ENCODE assay signal across 1 cellular context in the genomic region with DNA sequence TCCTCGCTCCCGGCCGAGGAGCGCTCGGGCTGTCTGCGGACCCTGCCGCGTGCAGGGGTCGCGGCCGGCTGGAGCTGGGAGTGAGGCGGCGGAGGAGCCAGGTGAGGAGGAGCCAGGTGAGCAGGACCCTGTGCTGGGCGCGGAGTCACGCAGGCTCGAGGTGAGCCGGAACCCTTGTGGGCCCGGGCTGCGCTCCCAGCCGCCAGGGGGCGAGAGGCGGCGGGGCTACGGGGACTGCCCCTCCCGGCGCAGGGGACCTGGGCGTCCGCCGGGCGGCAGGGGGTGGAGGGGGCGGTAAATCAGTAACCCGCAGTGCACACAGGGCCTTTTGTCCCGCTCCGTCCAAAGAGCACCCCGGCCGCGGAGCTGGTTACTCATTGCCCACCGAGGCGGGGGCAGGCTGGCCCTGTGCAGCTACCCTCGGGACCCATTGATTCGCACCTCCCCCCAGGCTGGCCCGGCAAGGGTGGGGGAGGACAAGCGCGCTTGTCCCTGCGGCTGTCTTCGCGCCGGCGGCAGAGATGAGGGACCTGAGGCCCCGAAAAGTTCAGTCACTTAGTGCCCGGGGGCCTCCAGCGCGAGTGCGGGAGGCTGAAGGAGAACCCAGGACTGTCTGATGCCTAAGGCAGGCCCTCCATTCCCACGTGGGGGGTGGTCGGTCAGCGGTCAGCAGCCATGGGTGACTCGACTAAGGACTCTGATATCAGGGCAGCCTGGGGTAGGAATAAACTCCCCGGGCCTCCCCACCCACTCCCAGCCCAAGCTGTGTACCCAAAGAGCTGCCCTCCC.
TF ChIP-seq lines count a peak whose summit lies in the region.

No MANE protein-coding gene starts in this region.

TF ChIP-seq in K562, 482 proteins besides CTCF, POLR2A, EP300 and RAD21 (continued from another document and continues in another):
- TF ChIP-seq, protein P1, sequence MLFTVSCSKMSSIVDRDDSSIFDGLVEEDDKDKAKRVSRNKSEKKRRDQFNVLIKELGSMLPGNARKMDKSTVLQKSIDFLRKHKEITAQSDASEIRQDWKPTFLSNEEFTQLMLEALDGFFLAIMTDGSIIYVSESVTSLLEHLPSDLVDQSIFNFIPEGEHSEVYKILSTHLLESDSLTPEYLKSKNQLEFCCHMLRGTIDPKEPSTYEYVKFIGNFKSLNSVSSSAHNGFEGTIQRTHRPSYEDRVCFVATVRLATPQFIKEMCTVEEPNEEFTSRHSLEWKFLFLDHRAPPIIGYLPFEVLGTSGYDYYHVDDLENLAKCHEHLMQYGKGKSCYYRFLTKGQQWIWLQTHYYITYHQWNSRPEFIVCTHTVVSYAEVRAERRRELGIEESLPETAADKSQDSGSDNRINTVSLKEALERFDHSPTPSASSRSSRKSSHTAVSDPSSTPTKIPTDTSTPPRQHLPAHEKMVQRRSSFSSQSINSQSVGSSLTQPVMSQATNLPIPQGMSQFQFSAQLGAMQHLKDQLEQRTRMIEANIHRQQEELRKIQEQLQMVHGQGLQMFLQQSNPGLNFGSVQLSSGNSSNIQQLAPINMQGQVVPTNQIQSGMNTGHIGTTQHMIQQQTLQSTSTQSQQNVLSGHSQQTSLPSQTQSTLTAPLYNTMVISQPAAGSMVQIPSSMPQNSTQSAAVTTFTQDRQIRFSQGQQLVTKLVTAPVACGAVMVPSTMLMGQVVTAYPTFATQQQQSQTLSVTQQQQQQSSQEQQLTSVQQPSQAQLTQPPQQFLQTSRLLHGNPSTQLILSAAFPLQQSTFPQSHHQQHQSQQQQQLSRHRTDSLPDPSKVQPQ (CRISPR knock-in tag; IDR thresholded peaks at IDR 0.05; ENCODE audit: borderline replicate concordance): no peak
- TF ChIP-seq SOX6 (IDR thresholded peaks at IDR 0.05) (no peak), NCOA6 (IDR thresholded peaks at IDR 0.05) (peak; percentile 99), ZKSCAN8 (CRISPR knock-in tag; IDR thresholded peaks at IDR 0.05) (no peak), ILF3 (IDR thresholded peaks at IDR 0.05; ENCODE audit: borderline replicate concordance) (no peak), ZFX (CRISPR knock-in tag; IDR thresholded peaks at IDR 0.05) (peak; percentile 80), FOS (IDR thresholded peaks at IDR 0.05; ENCODE audit: extremely low read depth, insufficient read length) (no peak), MXD1 (CRISPR knock-in tag; IDR thresholded peaks at IDR 0.05; ENCODE audit: borderline replicate concordance, poor library complexity, severe bottlenecking) (no peak), ZHX1 (conservative IDR thresholded peaks at IDR 0.05; ENCODE audit: low read length) (no peak), MAX (CRISPR knock-in tag; IDR thresholded peaks at IDR 0.05) (peak; percentile 83), MAZ (CRISPR knock-in tag; conservative IDR thresholded peaks at IDR 0.05 in 1 of 2, IDR thresholded peaks at IDR 0.05 in 1 of 2) (peak; percentile 87 to 95), SREBF1 (IDR thresholded peaks at IDR 0.05; ENCODE audit: borderline replicate concordance, low read depth, low read length) (no peak), TSC22D4 (tag; IDR thresholded peaks at IDR 0.05) (no peak), SMAD1 (IDR thresholded peaks at IDR 0.05; ENCODE audit: low read depth, low read length, partially characterized antibody) (no peak), JUNB (CRISPR knock-in tag; conservative IDR thresholded peaks at IDR 0.05) (no peak), HDAC2 (IDR thresholded peaks at IDR 0.05) (0 out of 2 replicates have a peak, but pooled peaks have one; percentile 45), NR4A1 (CRISPR knock-in tag; IDR thresholded peaks at IDR 0.05) (no peak), NR4A1 (tag; IDR thresholded peaks at IDR 0.05) (no peak), EHMT2 (IDR thresholded peaks at IDR 0.05) (no peak), KDM2B (CRISPR knock-in tag; IDR thresholded peaks at IDR 0.05) (0 out of 2 replicates have a peak, but pooled peaks have one; percentile 73), EP400 (IDR thresholded peaks at IDR 0.05) (peak; percentile 85; the same call in 1 of the 2 replicates), YBX1 (IDR thresholded peaks at IDR 0.05) (no peak), ZNF134 (CRISPR knock-in tag; conservative IDR thresholded peaks at IDR 0.05) (no peak), HBP1 (CRISPR knock-in tag; IDR thresholded peaks at IDR 0.05) (no peak), SMARCA5 (IDR thresholded peaks at IDR 0.05) (no peak), EGR1 (conservative IDR thresholded peaks at IDR 0.05) (peak; percentile 95), POLR2AphosphoS2 (IDR thresholded peaks at IDR 0.05; ENCODE audit: low read length) (no peak), ARID1B (IDR thresholded peaks at IDR 0.05) (peak; percentile 17; the same call in 1 of the 2 replicates), ZMIZ1 (IDR thresholded peaks at IDR 0.05; ENCODE audit: low read depth in 2 of 2, low read length in 2 of 2) (no peak), ZBTB2 (IDR thresholded peaks at IDR 0.05) (no peak), JUN (IDR thresholded peaks at IDR 0.05; ENCODE audit: borderline replicate concordance, low read depth, low read length) (no peak), JUN (CRISPR knock-in tag; IDR thresholded peaks at IDR 0.05; ENCODE audit: borderline replicate concordance) (no peak)
- TF ChIP-seq, protein P2, sequence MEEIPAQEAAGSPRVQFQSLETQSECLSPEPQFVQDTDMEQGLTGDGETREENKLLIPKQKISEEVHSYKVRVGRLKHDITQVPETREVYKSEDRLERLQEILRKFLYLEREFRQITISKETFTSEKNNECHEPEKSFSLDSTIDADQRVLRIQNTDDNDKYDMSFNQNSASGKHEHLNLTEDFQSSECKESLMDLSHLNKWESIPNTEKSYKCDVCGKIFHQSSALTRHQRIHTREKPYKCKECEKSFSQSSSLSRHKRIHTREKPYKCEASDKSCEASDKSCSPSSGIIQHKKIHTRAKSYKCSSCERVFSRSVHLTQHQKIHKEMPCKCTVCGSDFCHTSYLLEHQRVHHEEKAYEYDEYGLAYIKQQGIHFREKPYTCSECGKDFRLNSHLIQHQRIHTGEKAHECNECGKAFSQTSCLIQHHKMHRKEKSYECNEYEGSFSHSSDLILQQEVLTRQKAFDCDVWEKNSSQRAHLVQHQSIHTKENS (CRISPR knock-in tag; IDR thresholded peaks at IDR 0.05): no peak
- TF ChIP-seq, protein P3, sequence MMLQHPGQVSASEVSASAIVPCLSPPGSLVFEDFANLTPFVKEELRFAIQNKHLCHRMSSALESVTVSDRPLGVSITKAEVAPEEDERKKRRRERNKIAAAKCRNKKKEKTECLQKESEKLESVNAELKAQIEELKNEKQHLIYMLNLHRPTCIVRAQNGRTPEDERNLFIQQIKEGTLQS (IDR thresholded peaks at IDR 0.05): no peak
- TF ChIP-seq, protein P3 (CRISPR knock-in tag; conservative IDR thresholded peaks at IDR 0.05): no peak
- TF ChIP-seq, protein P4, sequence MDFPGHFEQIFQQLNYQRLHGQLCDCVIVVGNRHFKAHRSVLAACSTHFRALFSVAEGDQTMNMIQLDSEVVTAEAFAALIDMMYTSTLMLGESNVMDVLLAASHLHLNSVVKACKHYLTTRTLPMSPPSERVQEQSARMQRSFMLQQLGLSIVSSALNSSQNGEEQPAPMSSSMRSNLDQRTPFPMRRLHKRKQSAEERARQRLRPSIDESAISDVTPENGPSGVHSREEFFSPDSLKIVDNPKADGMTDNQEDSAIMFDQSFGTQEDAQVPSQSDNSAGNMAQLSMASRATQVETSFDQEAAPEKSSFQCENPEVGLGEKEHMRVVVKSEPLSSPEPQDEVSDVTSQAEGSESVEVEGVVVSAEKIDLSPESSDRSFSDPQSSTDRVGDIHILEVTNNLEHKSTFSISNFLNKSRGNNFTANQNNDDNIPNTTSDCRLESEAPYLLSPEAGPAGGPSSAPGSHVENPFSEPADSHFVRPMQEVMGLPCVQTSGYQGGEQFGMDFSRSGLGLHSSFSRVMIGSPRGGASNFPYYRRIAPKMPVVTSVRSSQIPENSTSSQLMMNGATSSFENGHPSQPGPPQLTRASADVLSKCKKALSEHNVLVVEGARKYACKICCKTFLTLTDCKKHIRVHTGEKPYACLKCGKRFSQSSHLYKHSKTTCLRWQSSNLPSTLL (IDR thresholded peaks at IDR 0.05): no peak
- TF ChIP-seq, protein P5, sequence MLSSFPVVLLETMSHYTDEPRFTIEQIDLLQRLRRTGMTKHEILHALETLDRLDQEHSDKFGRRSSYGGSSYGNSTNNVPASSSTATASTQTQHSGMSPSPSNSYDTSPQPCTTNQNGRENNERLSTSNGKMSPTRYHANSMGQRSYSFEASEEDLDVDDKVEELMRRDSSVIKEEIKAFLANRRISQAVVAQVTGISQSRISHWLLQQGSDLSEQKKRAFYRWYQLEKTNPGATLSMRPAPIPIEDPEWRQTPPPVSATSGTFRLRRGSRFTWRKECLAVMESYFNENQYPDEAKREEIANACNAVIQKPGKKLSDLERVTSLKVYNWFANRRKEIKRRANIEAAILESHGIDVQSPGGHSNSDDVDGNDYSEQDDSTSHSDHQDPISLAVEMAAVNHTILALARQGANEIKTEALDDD (IDR thresholded peaks at IDR 0.05): no peak
- TF ChIP-seq, protein P6, sequence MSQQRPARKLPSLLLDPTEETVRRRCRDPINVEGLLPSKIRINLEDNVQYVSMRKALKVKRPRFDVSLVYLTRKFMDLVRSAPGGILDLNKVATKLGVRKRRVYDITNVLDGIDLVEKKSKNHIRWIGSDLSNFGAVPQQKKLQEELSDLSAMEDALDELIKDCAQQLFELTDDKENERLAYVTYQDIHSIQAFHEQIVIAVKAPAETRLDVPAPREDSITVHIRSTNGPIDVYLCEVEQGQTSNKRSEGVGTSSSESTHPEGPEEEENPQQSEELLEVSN (IDR thresholded peaks at IDR 0.05; ENCODE audit: borderline replicate concordance in 1 of 2, extremely low read depth in 1 of 2, insufficient read depth in 1 of 2, insufficient read length in 1 of 2, low read depth in 1 of 2, low read length in 1 of 2, poor library complexity in 1 of 2, severe bottlenecking in 1 of 2): peak in 1 of 2 experiments; percentile 57
